20 cellular contexts compared by ENCODE assay signal in the genomic region with DNA sequence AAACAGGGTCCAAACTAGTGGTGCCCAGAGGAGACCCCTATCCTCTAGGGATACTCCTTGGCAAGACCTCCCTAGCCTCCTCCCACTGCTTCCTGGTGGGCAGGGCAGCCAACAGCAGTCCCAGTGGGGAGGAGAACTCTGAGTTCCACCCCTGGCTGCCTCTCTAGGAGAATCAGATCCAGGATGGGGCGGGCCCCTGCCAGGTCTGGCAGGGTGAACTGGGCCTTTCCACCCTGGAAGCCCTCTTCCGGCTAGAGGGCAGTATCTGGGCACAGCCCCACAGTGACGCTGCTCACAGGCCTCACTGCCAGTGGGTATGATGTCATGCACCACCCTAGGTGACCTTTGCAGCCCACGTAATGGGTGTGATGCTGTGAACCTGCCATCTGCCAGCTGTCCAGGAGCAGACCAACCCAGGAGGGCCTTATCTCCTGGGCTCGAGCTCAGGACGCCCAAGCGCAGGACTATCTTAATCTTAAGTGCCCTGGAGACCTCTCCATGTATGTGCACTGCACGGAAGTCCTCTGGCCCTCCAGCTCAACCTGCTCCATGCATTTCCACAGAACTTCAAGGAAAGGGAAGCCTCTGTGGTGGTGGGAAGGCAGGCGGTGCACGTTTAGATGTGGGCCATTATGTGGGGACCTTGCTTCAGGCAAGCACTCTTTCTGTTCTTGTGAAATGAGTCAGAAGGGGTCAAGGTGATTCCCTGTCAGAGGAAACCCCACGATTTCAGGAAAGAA. TPM values are rescaled to one million over a fixed set of nuclear protein-coding genes. Genes with fewer than 3 reads are reported as not detected.
DNase-seq lines count a peak whose midpoint lies in the region; ATAC-seq, FAIRE-seq and TF ChIP-seq lines count a peak whose summit lies in the region.
"Had no signal": no experiment of that assay in that cellular context is flagged by ENCODE, and none has a peak within 500 bp of the region (broad histone marks: within the 10 kb centered on the region; RNA-seq: fewer than 3 reads in every experiment).

No MANE protein-coding gene starts in this region.

- no peak overlapping the region for H3K4me3 Mint-ChIP-seq in activated B cell treated with CpG ODN at 0.5 μM for 24 hours
- H3K4me3 Mint-ChIP-seq: activated CD8-positive, alpha-beta memory T cell treated with anti-CD3 and anti-CD28 coated beads, Interleukin-2, amount 10 ng/mL, durations not matched to agents 7 days and 5 days; natural killer cell; T-helper 2 cell treated with Interferon-gamma antibody and Interleukin-4, amounts not matched to agents 5 μg/mL and 100 μg/mL, for 36 hours had no signal

- H3K9me3 ChIP-seq in pancreas (no peaks in the 10 kb centered on the region), upper lobe of right lung (no peaks in the 10 kb centered on the region)
- H3K9me3 ChIP-seq: Caco-2 had no signal

- H3K27me3 Mint-ChIP-seq in activated B cell treated with CpG ODN at 0.5 μM for 24 hours: no peaks in the 10 kb centered on the region

- 51 to 66% methylated on average over 11 of the region's 11 CpGs for WGBS in pancreas, 2 donors

- peaks cover 71% of the 10 kb centered on the region for H3K4me1 Mint-ChIP-seq in activated B cell treated with CpG ODN at 0.5 μM for 24 hours

- H3K36me3 ChIP-seq in pancreas: no peaks in the 10 kb centered on the region
- H3K36me3 ChIP-seq in upper lobe of right lung: no peaks in the 10 kb centered on the region

- no peaks in the 10 kb centered on the region for H3K27me3 ChIP-seq in pancreas
- no peaks in the 10 kb centered on the region for H3K27me3 ChIP-seq in upper lobe of right lung

- ATAC-seq in activated B cell treated with CpG ODN at 0.5 μM for 24 hours (ENCODE audit: low read depth): no peak
- peak; percentile 56 to 77 for ATAC-seq in left cardiac atrium
- ATAC-seq in pancreas: peak in 2 of 4 donors; percentile 29 to 64
- ATAC-seq in upper lobe of right lung: peak; percentile 3
- ATAC-seq: activated CD8-positive, alpha-beta memory T cell treated with anti-CD3 and anti-CD28 coated beads, Interleukin-2, amount 10 ng/mL, durations not matched to agents 7 days and 5 days; natural killer cell had no signal

- FAIRE-seq in pancreas (lab: Jason Lieb, UNC): no peak
- FAIRE-seq: astrocyte, colon, frontal cortex had no signal

- H3K4me1 ChIP-seq in pancreas: peaks cover 0 to 20% (median 0%) of the 10 kb centered on the region in 3 donors
- H3K4me1 ChIP-seq in upper lobe of right lung: peaks cover 26% of the 10 kb centered on the region

- TF ChIP-seq CTCF in activated B cell treated with CpG ODN at 0.5 μM for 24 hours (IDR thresholded peaks at IDR 0.05) (no peak), pancreas (IDR thresholded peaks at IDR 0.05) (no peak), upper lobe of right lung (IDR thresholded peaks at IDR 0.05) (no peak)

- H3K27ac Mint-ChIP-seq in activated B cell treated with CpG ODN at 0.5 μM for 24 hours: no peak overlapping the region
- H3K27ac Mint-ChIP-seq: activated CD8-positive, alpha-beta memory T cell treated with anti-CD3 and anti-CD28 coated beads, Interleukin-2, amount 10 ng/mL, durations not matched to agents 7 days and 5 days; natural killer cell; T-helper 2 cell treated with Interferon-gamma antibody and Interleukin-4, amounts not matched to agents 5 μg/mL and 100 μg/mL, for 36 hours had no signal

- CTCF ChIA-PET in activated B cell treated with CpG ODN at 0.5 μM for 24 hours (lab: Charles Lee): interaction anchor here (5.4 kb wide), 1 partner anchor 34 kb away, joined by 156 read pairs; a partner anchor contains a TSS

- DNase-seq in activated B cell treated with CpG ODN at 0.5 μM for 24 hours (peak; percentile 7), left cardiac atrium (peak; percentile 85), pancreas (peak in 4 of 6 donors; percentile 51 to 82 (median 56)), upper lobe of right lung (no peak), HT-29 (ENCODE audit: low spot score) (no peak), NCI-H1417 (lab: John Stamatoyannopoulos, UW) (no peak)
- DNase-seq in activated naive CD4-positive, alpha-beta T cell (lab: John Stamatoyannopoulos, UW): no peak
- DNase-seq: activated CD4-positive, CD25-positive, alpha-beta regulatory T cell treated with anti-CD3 and anti-CD28 coated beads, Interleukin-2, amount 50 U/mL, for 72 hours; activated CD8-positive, alpha-beta memory T cell treated with anti-CD3 and anti-CD28 coated beads, Interleukin-2, amount 10 ng/mL, durations not matched to agents 7 days and 5 days; activated gamma-delta T cell treated with Interleukin-2 at 50 U/mL for 16 hours; EL; natural killer cell; NCI-H524 had no signal

- H3K27ac ChIP-seq in pancreas (peak overlapping the region in 1 of 4 donors; percentile 17), upper lobe of right lung (no peak overlapping the region)

- POLR2A ChIA-PET in activated B cell treated with CpG ODN at 0.5 μM for 24 hours (lab: Charles Lee): interaction anchor here (1.2 to 5.3 kb wide), 2 partner anchors 16 to 32 kb away, joined by 6 to 145 read pairs; a partner anchor contains a TSS

- no peaks in the 10 kb centered on the region for H3K9me3 Mint-ChIP-seq in activated B cell treated with CpG ODN at 0.5 μM for 24 hours
- H3K9me3 Mint-ChIP-seq: natural killer cell; T-helper 2 cell treated with Interferon-gamma antibody and Interleukin-4, amounts not matched to agents 5 μg/mL and 100 μg/mL, for 36 hours had no signal

- no peaks in the 10 kb centered on the region for H3K36me3 Mint-ChIP-seq in activated B cell treated with CpG ODN at 0.5 μM for 24 hours (ENCODE audit: low read depth)
- H3K36me3 Mint-ChIP-seq: activated CD8-positive, alpha-beta memory T cell treated with anti-CD3 and anti-CD28 coated beads, Interleukin-2, amount 10 ng/mL, durations not matched to agents 7 days and 5 days; natural killer cell had no signal

- intact Hi-C loops in activated B cell treated with CpG ODN at 0.5 μM for 24 hours (cut with micrococcal nuclease): no loop called here
- intact Hi-C loops in left cardiac atrium (cut with DNase I): loop anchor here (2.0 to 10.0 kb wide), 2 partner anchors 31 to 449 kb away; a partner anchor contains a TSS
- intact Hi-C loops in pancreas (cut with DNase I): loop anchor here in 2 of 3 donors (10.0 kb wide), 2 partner anchors 249 to 349 kb away; no protein-coding TSS in a partner anchor
- intact Hi-C loops in upper lobe of right lung (cut with DNase I): loop anchor here (10.0 kb wide), 1 partner anchor 449 kb away; no protein-coding TSS in a partner anchor

- H3K4me3 ChIP-seq in pancreas: no peak overlapping the region
- no peak overlapping the region for H3K4me3 ChIP-seq in upper lobe of right lung
- H3K4me3 ChIP-seq: lung had no signal

RNA-seq across cellular contexts. Expression of a gene that starts 31.8 kb away (rescaled TPM):
- 176 and 207 TPM in 2 replicates for total RNA-seq in activated B cell treated with CpG ODN at 0.5 μM for 24 hours
- total RNA-seq in left cardiac atrium: 10 to 100 TPM; 36.0 to 48.0 TPM
- total RNA-seq in pancreas: 10 to 100 TPM in 4 of 6 donors, 1 to 10 TPM in 2; 9.6 to 22.5 (median 11.4) TPM
- 1 to 10 TPM; 5.5 to 6.1 TPM for polyA plus RNA-seq in pancreas
- total RNA-seq in upper lobe of right lung: 71.2 TPM
- 2.9 and 4.8 TPM in 2 replicates for total RNA-seq in HT-29 (2014; rRNA removed; shearing (Covaris generic))

RNA-seq across cellular contexts. Expression of a gene that starts 44.2 kb away (rescaled TPM):
- total RNA-seq in activated B cell treated with CpG ODN at 0.5 μM for 24 hours (0.22 and 0.42 TPM in 2 replicates), left cardiac atrium (10 to 100 TPM; 12.0 to 16.5 TPM), pancreas (1 to 10 TPM in 1 of 6 donors, under 1 TPM in 5; 0.24 to 2.0 (median 0.63) TPM), upper lobe of right lung (7.4 TPM)
- under 1 TPM; 0.38 to 0.56 TPM for polyA plus RNA-seq in pancreas
- total RNA-seq in HT-29 (2014; rRNA removed; shearing (Covaris generic)): 36.4 and 39.5 TPM in 2 replicates
- total RNA-seq: activated CD8-positive, alpha-beta memory T cell treated with anti-CD3 and anti-CD28 coated beads, Interleukin-2, amount 10 ng/mL, durations not matched to agents 7 days and 5 days; frontal cortex; OCI-LY7 had no signal

Comparison
In these comparisons a context has a peak if more than half of its experiments do, and no peak if none do; other contexts are left out.
1. DNase-seq: peak in activated B cell treated with CpG ODN at 0.5 μM for 24 hours (single experiment), left cardiac atrium (single experiment) and pancreas (4 of 6); none in upper lobe of right lung (single experiment), activated naive CD4-positive, alpha-beta T cell (0 of 4), HT-29 (single experiment) and NCI-H1417 (0 of 3).